Comparison of ENCODE assay signal across 8 cellular contexts in the genomic region with DNA sequence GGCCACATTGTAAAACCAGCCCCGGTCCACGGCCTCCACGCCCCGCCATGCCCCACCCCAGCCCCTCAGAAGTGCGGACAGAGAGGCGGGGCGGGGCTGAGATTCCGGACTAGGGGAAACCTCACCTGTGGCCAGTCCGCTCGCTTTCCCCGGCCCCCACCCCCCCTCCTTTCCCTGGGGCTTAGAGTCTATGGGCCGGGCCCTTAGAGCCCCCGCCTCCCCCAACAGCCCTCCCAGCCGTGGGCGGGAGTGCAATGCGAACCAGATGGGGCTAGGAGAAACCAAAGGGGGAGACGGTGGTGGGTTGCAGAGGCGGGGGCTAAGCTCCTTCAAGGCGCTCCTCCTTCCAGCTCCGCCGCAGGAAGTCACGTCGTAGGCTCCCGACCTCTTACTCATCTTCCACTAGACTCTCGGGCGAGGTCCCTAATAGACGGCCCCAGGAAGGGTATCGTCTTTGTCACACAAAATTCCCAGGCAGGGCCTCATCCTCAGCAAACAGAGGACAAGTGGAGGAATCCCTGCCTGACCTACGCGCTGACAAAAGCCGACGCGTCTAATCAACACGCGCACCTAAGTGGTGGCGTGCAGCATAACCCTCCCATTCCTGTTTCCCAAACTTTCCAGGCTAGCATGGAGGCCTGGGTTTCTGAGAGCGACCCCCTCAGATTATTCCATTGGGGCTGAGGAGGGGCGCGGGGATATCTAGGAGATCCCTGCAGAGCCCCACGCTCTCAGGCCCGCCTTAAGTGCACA. TPM values are rescaled to one million over a fixed set of nuclear protein-coding genes. Genes with fewer than 3 reads are reported as not detected.
DNase-seq lines count a peak whose midpoint lies in the region; ATAC-seq, FAIRE-seq and TF ChIP-seq lines count a peak whose summit lies in the region.

No MANE protein-coding gene starts in this region.

- FAIRE-seq in GM12892 (lab: Jason Lieb, UNC): peak; percentile 86

- peak; percentile 37 for ATAC-seq in HG02610 (IDR thresholded peaks at IDR 0.05; ENCODE audit: unreplicated experiment)
- ATAC-seq in WTC11: peak; percentile 67

- CTCF ChIA-PET in WTC11 (lab: Charles Lee) (interaction anchor here (0.6 to 8.7 kb wide), 12 partner anchors 9 to 387 kb away, joined by 3 to 219 read pairs (median 4); a partner anchor contains a TSS), mammary epithelial cell (lab: Charles Lee; ENCODE audit: low non-redundant PET) (interaction anchor here (0.6 kb wide), 3 partner anchors 8 to 24 kb away, joined by 3 to 4 read pairs (median 3); a partner anchor contains a TSS)

- H4K20me1 ChIP-seq in mammary epithelial cell (ENCODE audit: insufficient read depth, low read length): no peaks in the 10 kb centered on the region

- H3K36me3 Mint-ChIP-seq in WTC11: peaks cover 11% of the 10 kb centered on the region

- dilution Hi-C loops in mammary epithelial cell (cut with HindIII; ENCODE audit: low sequenced_read_pairs): no loop called here

- peak overlapping the region; percentile 92 for H3K4me2 ChIP-seq in mammary epithelial cell (ENCODE audit: insufficient read depth, low read depth, low read length)

- H3K36me3 ChIP-seq in mammary epithelial cell (ENCODE audit: insufficient read depth, low read length): peaks cover 2% of the 10 kb centered on the region
- H3K36me3 ChIP-seq in kidney epithelial cell (ENCODE audit: control insufficient read depth, insufficient read depth, low read length): peaks cover 3% of the 10 kb centered on the region

- 1% methylated on average over 25 of the region's 41 CpGs for WGBS in mammary epithelial cell (ENCODE audit: low coverage, missing lambda C conversion rate)

- H3K4me3 ChIP-seq in mammary epithelial cell (replicated peaks in 1 of 3; ENCODE audit: insufficient read depth in 1 of 3, low read depth in 2 of 3, low read length in 3 of 3) (peak overlapping the region; percentile 9 to 72 (median 57)), kidney epithelial cell (ENCODE audit: low read depth, low read length) (peak overlapping the region; percentile 52)

- POLR2A ChIA-PET in WTC11 (lab: Charles Lee): interaction anchor here (0.8 to 4.7 kb wide), 8 partner anchors 9 to 451 kb away, joined by 3 to 65 read pairs (median 4); a partner anchor contains a TSS

- peaks cover 53% of the 10 kb centered on the region for H3K4me1 ChIP-seq in mammary epithelial cell (ENCODE audit: insufficient read depth, low read length)

- peak overlapping the region; percentile 94 for H3K9ac ChIP-seq in mammary epithelial cell (ENCODE audit: insufficient read depth, low read length)

- H3K27me3 ChIP-seq in mammary epithelial cell (ENCODE audit: insufficient read depth, low read length) (no peaks in the 10 kb centered on the region), kidney epithelial cell (ENCODE audit: control insufficient read depth, insufficient read depth, low read length) (no peaks in the 10 kb centered on the region)

- H3K79me2 ChIP-seq in mammary epithelial cell (ENCODE audit: insufficient read depth, low read length): peaks cover 37% of the 10 kb centered on the region

- peak overlapping the region; percentile 20 for H2AFZ ChIP-seq in mammary epithelial cell (ENCODE audit: low read depth, low read length)

- peaks cover 34% of the 10 kb centered on the region for H3K4me1 Mint-ChIP-seq in WTC11

- peak overlapping the region; percentile 97 for H3K27ac ChIP-seq in mammary epithelial cell (ENCODE audit: insufficient read depth, low read depth, low read length)

- H3K9me3 ChIP-seq in mammary epithelial cell (replicated peaks; ENCODE audit: insufficient read depth, low read length): no peaks in the 10 kb centered on the region

- DNase-seq in GM12892 (ENCODE audit: insufficient read length) (peak; percentile 79), NCI-H128 (lab: John Stamatoyannopoulos, UW; ENCODE audit: unreplicated experiment) (peak; percentile 31), WTC11 (ENCODE audit: low spot score) (peak; percentile 90), mammary epithelial cell (peak; percentile 93), kidney epithelial cell (ENCODE audit: low read depth) (peak; percentile 80), COLO668 (lab: John Stamatoyannopoulos, UW; ENCODE audit: unreplicated experiment) (no peak)
- DNase-seq in stimulated activated CD4-positive, alpha-beta T cell treated with anti-CD3 and anti-CD28 coated beads, Interleukin-1b, Interleukin-23, amount 100 ng/mL, for 24 hours (ENCODE audit: low read depth in 4 of 4, low spot score in 1 of 4): peak in 3 of 4 experiments; percentile 43 to 87 (median 73)

- no peaks in the 10 kb centered on the region; the same call in 1 of the 2 replicates for H3K27me3 Mint-ChIP-seq in WTC11 (ENCODE audit: low read depth)

- TF ChIP-seq CTCF in WTC11 (IDR thresholded peaks at IDR 0.05) (no peak), mammary epithelial cell (conservative IDR thresholded peaks at IDR 0.05 in 1 of 2, IDR thresholded peaks at IDR 0.05 in 1 of 2; ENCODE audit: extremely low read depth in 1 of 2, insufficient read depth in 1 of 2, low read depth in 1 of 2, low read length in 2 of 2) (no peak), kidney epithelial cell (IDR thresholded peaks at IDR 0.05; ENCODE audit: insufficient read depth, low read length, poor library complexity, severe bottlenecking) (no peak)

- peak overlapping the region; percentile 100 for H3K27ac Mint-ChIP-seq in WTC11

- intact Hi-C loops in mammary epithelial cell (cut with micrococcal nuclease): loop anchor here (1.0 kb wide), 3 partner anchors 10 to 152 kb away; a partner anchor contains a TSS

- peak overlapping the region; percentile 85 for H3K4me3 Mint-ChIP-seq in WTC11

- H3K9me3 Mint-ChIP-seq in WTC11: no peaks in the 10 kb centered on the region

- TSS peak; percentile 64 for BruUV-seq in mammary epithelial cell (replicated peaks; lab: Mats Ljungman, UMichigan)

- in situ Hi-C loops in mammary epithelial cell (cut with MboI; ENCODE audit: low sequenced_read_pairs in 2 of 2): no loop called here

- peak; percentile 4 for TF ChIP-seq POLR2A in GM12892 (IDR thresholded peaks at IDR 0.05; ENCODE audit: low read depth, low read length)

TF ChIP-seq in WTC11, 78 proteins besides CTCF, POLR2A, EP300 and RAD21:
- TF ChIP-seq, protein P1, sequence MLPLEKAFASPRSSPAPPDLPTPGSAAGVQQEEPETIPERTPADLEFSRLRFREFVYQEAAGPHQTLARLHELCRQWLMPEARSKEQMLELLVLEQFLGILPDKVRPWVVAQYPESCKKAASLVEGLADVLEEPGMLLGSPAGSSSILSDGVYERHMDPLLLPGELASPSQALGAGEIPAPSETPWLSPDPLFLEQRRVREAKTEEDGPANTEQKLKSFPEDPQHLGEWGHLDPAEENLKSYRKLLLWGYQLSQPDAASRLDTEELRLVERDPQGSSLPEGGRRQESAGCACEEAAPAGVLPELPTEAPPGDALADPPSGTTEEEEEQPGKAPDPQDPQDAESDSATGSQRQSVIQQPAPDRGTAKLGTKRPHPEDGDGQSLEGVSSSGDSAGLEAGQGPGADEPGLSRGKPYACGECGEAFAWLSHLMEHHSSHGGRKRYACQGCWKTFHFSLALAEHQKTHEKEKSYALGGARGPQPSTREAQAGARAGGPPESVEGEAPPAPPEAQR (CRISPR knock-in tag; IDR thresholded peaks at IDR 0.05): no peak
- TF ChIP-seq, protein P2, sequence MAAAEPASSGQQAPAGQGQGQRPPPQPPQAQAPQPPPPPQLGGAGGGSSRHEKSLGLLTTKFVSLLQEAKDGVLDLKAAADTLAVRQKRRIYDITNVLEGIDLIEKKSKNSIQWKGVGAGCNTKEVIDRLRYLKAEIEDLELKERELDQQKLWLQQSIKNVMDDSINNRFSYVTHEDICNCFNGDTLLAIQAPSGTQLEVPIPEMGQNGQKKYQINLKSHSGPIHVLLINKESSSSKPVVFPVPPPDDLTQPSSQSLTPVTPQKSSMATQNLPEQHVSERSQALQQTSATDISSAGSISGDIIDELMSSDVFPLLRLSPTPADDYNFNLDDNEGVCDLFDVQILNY (CRISPR knock-in tag; IDR thresholded peaks at IDR 0.05): 0 out of 2 replicates have a peak, but pooled peaks have one; percentile 22
- TF ChIP-seq FOXK1 (CRISPR knock-in tag; IDR thresholded peaks at IDR 0.05) (peak; percentile 9; the same call in 1 of the 2 replicates), SP1 (CRISPR knock-in tag; conservative IDR thresholded peaks at IDR 0.05) (peak; percentile 45; the same call in 1 of the 2 replicates)

RNA-seq across cellular contexts. Expression of a gene that starts 1.0 kb away (rescaled TPM):
- polyA plus RNA-seq in GM12892 (2012; ENCODE audit: missing spikeins): 15.5 TPM
- total RNA-seq in WTC11 (2021): 16.5 to 20.5 TPM (median 17.2 TPM) in 3 replicates
- total RNA-seq in mammary epithelial cell: 10 to 100 TPM; 33.8 to 35.3 TPM
- 28.4 TPM for polyA plus RNA-seq in mammary epithelial cell
- 66.6 TPM for polyA minus RNA-seq in mammary epithelial cell
- total RNA-seq in kidney epithelial cell: 28.6 and 32.0 TPM in 2 replicates

RNA-seq across cellular contexts. Expression of a gene that starts 9.3 kb away (rescaled TPM):
- 13.9 TPM for polyA plus RNA-seq in GM12892 (2012; ENCODE audit: missing spikeins)
- total RNA-seq in WTC11 (2021) (38.3 to 41.9 TPM (median 39.6 TPM) in 3 replicates), mammary epithelial cell (10 to 100 TPM in 1 of 2 donors, 1 to 10 TPM in 1; 7.3 to 31.0 TPM), kidney epithelial cell (6.1 and 7.9 TPM in 2 replicates)
- 11.4 TPM for polyA plus RNA-seq in mammary epithelial cell
- 22.2 TPM for polyA minus RNA-seq in mammary epithelial cell

RNA-seq across cellular contexts. Expression of a gene that starts 23.3 kb away (rescaled TPM):
- polyA plus RNA-seq in GM12892 (2012; ENCODE audit: missing spikeins): 129 TPM
- total RNA-seq in WTC11 (2021): 47.0 to 50.0 TPM (median 48.9 TPM) in 3 replicates
- 100 to 1,000 TPM in 1 of 2 donors, 10 to 100 TPM in 1; 65.3 to 150 TPM for total RNA-seq in mammary epithelial cell
- 170 TPM for polyA plus RNA-seq in mammary epithelial cell
- 136 TPM for polyA minus RNA-seq in mammary epithelial cell
- 66.4 and 67.8 TPM in 2 replicates for total RNA-seq in kidney epithelial cell

RNA-seq across cellular contexts. Expression of a gene that starts 37.9 kb away (rescaled TPM):
- polyA plus RNA-seq in GM12892 (2012; ENCODE audit: missing spikeins): 0.40 TPM
- 0.32 to 0.87 TPM (median 0.71 TPM) in 3 replicates for total RNA-seq in WTC11 (2021)
- total RNA-seq in mammary epithelial cell: not detected
- 0.03 TPM for polyA plus RNA-seq in mammary epithelial cell
- not detected for polyA minus RNA-seq in mammary epithelial cell
- not detected in 2 replicates for total RNA-seq in kidney epithelial cell

RNA-seq across cellular contexts. Expression of a gene that starts 40.4 kb away (rescaled TPM):
- polyA plus RNA-seq in GM12892 (2012; ENCODE audit: missing spikeins): 0.34 TPM
- total RNA-seq in WTC11 (2021): 107 to 120 TPM (median 112 TPM) in 3 replicates
- 10 to 100 TPM; 33.2 to 57.0 TPM for total RNA-seq in mammary epithelial cell
- polyA plus RNA-seq in mammary epithelial cell: 11.3 TPM
- 75.1 TPM for polyA minus RNA-seq in mammary epithelial cell
- total RNA-seq in kidney epithelial cell: 40.2 and 53.6 TPM in 2 replicates
